ENCODE assay signal across 14 cellular contexts in the genomic region with DNA sequence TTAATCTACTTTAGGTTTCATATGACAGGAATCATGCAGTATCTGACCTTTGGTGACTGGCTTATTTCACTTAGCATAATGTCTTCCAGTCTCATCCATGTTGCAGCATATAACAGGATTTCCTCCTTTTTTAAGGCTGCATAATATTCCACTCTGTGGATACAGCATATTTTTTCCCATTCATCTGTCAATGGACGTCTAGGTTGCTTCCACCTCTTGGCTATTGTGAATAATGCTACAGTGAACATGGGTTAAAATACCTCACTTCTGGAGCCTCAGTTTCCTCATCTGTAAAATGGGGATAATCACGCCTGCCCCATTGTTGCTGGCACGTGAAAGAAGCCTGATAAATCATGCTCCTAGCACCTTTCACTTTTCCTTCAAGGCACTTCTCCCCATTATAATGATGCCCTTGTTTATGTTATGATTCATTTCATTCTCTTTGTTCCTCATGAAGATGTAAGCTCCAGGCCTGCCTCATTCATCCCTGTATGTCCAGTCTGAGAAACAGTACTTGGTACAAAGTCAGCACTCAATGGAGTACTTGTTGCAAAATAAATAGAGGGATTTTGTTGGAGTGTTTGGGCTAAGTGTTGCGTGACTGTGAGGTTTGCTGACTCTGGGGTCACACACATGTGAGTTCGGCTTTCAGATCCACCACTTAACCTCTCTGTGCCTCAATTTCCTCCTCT. TPM values are rescaled to one million over a fixed set of nuclear protein-coding genes. Genes with fewer than 3 reads are reported as not detected.
A peak's percentile ranks its signal among the peaks of the same experiment; 100 is the strongest.
DNase-seq lines count a peak whose midpoint lies in the region; ATAC-seq, FAIRE-seq and TF ChIP-seq lines count a peak whose summit lies in the region.
"Had no signal": no experiment of that assay in that cellular context is flagged by ENCODE, and none has a peak within 500 bp of the region (broad histone marks: within the 10 kb centered on the region; RNA-seq: fewer than 3 reads in every experiment).

No MANE protein-coding gene starts in this region.

- FAIRE-seq in bronchial epithelial cell (lab: Jason Lieb, UNC) (no peak), kidney (lab: Jason Lieb, UNC) (no peak)

- H3K9ac ChIP-seq in kidney (ENCODE audit: low read length in 2 of 2), result no peak overlapping the region

- H3K36me3 ChIP-seq in HEK293 (ENCODE audit: control insufficient read depth in 2 of 2, insufficient read depth in 1 of 2, low read length in 2 of 2) (no peaks in the 10 kb centered on the region), bronchial epithelial cell (ENCODE audit: control insufficient read depth, insufficient read depth, low read length) (no peaks in the 10 kb centered on the region), kidney (ENCODE audit: control insufficient read depth in 1 of 2, insufficient read depth in 2 of 2, low read length in 2 of 2) (peaks cover 0 to 8% of the 10 kb centered on the region in 2 donors)
- H3K36me3 ChIP-seq: HAP-1 had no signal

- H3K4me3 ChIP-seq in HEK293 (ENCODE audit: low read depth, low read length), result no peak overlapping the region
- H3K4me3 ChIP-seq in bronchial epithelial cell (ENCODE audit: low read depth, low read length), result no peak overlapping the region
- H3K4me3 ChIP-seq in kidney (ENCODE audit: low read length in 2 of 2), result no peak overlapping the region
- H3K4me3 ChIP-seq: HAP-1 had no signal

- DNase-seq in DMS53 (lab: John Stamatoyannopoulos, UW) (peak; percentile 93), bronchial epithelial cell (ENCODE audit: low read depth) (peak; percentile 25), foreskin melanocyte (peak; percentile 82), NCI-H2171 (lab: John Stamatoyannopoulos, UW) (no peak), NCI-H82 treated with DMSO at 0.1 percent for 48 hours (lab: John Stamatoyannopoulos, UW; ENCODE audit: unreplicated experiment) (no peak), kidney (no peak)
- DNase-seq: CD8-positive, alpha-beta T cell; COR-L47; GOT3; HFFc6 had no signal

- H3K9me3 ChIP-seq in HEK293 (ENCODE audit: control insufficient read depth, insufficient read depth, low read depth, low read length), result no peaks in the 10 kb centered on the region
- no peaks in the 10 kb centered on the region for H3K9me3 ChIP-seq in kidney (ENCODE audit: control insufficient read depth in 1 of 2, low read length in 2 of 2)
- H3K9me3 ChIP-seq: HAP-1 had no signal

- H3K4me1 ChIP-seq in HEK293 (ENCODE audit: control insufficient read depth, insufficient read depth, low read length), result no peaks in the 10 kb centered on the region
- H3K4me1 ChIP-seq in kidney (ENCODE audit: control insufficient read depth in 1 of 2, insufficient read depth in 1 of 2, low read depth in 1 of 2, low read length in 2 of 2), result peaks cover 0 to 5% of the 10 kb centered on the region in 2 donors
- H3K4me1 ChIP-seq: HAP-1 had no signal

- H3K27me3 ChIP-seq in bronchial epithelial cell (ENCODE audit: control insufficient read depth, insufficient read depth, low read length), result no peaks in the 10 kb centered on the region

- no peak overlapping the region for H3K27ac ChIP-seq in HEK293 (ENCODE audit: extremely low read depth, low read depth, low read length)
- no peak overlapping the region for H3K27ac ChIP-seq in kidney (ENCODE audit: low read depth in 2 of 2, low read length in 2 of 2)

- intact Hi-C loops in kidney (cut with DNase I), result no loop called here

- POLR2A ChIA-PET in HEK293 (lab: Yijun Ruan, JAX), result no interaction called here

- CTCF ChIA-PET in HEK293 (lab: Yijun Ruan, JAX), result no interaction called here

- no peak for ATAC-seq in GM19324 (IDR thresholded peaks at IDR 0.05; ENCODE audit: low FRiP score, unreplicated experiment)
- ATAC-seq: CD8-positive, alpha-beta T cell had no signal

- TF ChIP-seq CTCF in HEK293 (tag by site-specific recombination; IDR thresholded peaks at IDR 0.05), result no peak
- TF ChIP-seq CTCF in bronchial epithelial cell (IDR thresholded peaks at IDR 0.05; ENCODE audit: insufficient read depth, low read length, severe bottlenecking), result no peak
- no peak for TF ChIP-seq CTCF in kidney (IDR thresholded peaks at IDR 0.05; ENCODE audit: borderline replicate concordance, extremely low read depth, insufficient read depth)

TF ChIP-seq in HEK293, 187 proteins besides CTCF, POLR2A, EP300 and RAD21:
- TF ChIP-seq ZNF146 (tag by site-specific recombination; IDR thresholded peaks at IDR 0.05) (peak; percentile 95), ZNF580 (tag by site-specific recombination; IDR thresholded peaks at IDR 0.05) (peak; percentile 56; the same call in 1 of the 2 replicates), MZF1 (tag by site-specific recombination; IDR thresholded peaks at IDR 0.05; ENCODE audit: borderline replicate concordance) (no peak)

RNA-seq across cellular contexts. Expression of gene ABAT, which starts 59.6 kb away (rescaled TPM):
- total RNA-seq in bronchial epithelial cell (1.4 and 2.6 TPM in 2 replicates), kidney (9.6 TPM)
- 34.0 TPM for polyA plus RNA-seq in kidney (ENCODE audit: insufficient read depth, low read depth, low replicate concordance)
- total RNA-seq: HT1080 had no signal

Comparison
In these comparisons a context has a peak if more than half of its experiments do, and no peak if none do; other contexts are left out.
1. DNase-seq: peak in DMS53 (single experiment), bronchial epithelial cell (single experiment) and foreskin melanocyte (single experiment); none in NCI-H2171 (single experiment), NCI-H82 treated with DMSO at 0.1 percent for 48 hours (single experiment) and kidney (single experiment).